In genomic region chr13:19782049-19782726, GRCh38 we compare ENCODE assay signal across 1 cellular context.
TF ChIP-seq lines count a peak whose summit lies in the region.

No MANE protein-coding gene starts in this region.

TF ChIP-seq in HepG2, 621 proteins besides CTCF, POLR2A, EP300 and RAD21 (continued from another document and continues in another):
- TF ChIP-seq TFDP2 (CRISPR knock-in tag; IDR thresholded peaks at IDR 0.05) (no peak), PREB (CRISPR knock-in tag; IDR thresholded peaks at IDR 0.05) (no peak), BCL3 (CRISPR knock-in tag; IDR thresholded peaks at IDR 0.05) (peak; percentile 71; the same call in 1 of the 2 replicates), ZSCAN20 (CRISPR knock-in tag; IDR thresholded peaks at IDR 0.05; ENCODE audit: borderline replicate concordance) (no peak), ZFX (CRISPR knock-in tag; IDR thresholded peaks at IDR 0.05; ENCODE audit: low read depth) (peak; percentile 73), SMYD3 (CRISPR knock-in tag; IDR thresholded peaks at IDR 0.05) (no peak), RNF219 (CRISPR knock-in tag; IDR thresholded peaks at IDR 0.05) (no peak), ZNF414 (CRISPR knock-in tag; IDR thresholded peaks at IDR 0.05) (no peak), ZNF205 (CRISPR knock-in tag; IDR thresholded peaks at IDR 0.05) (no peak), TBX3 (IDR thresholded peaks at IDR 0.05; ENCODE audit: borderline replicate concordance) (no peak), ZKSCAN1 (IDR thresholded peaks at IDR 0.05; ENCODE audit: low read length) (no peak), SKIL (CRISPR knock-in tag; IDR thresholded peaks at IDR 0.05; ENCODE audit: borderline replicate concordance) (no peak), ZNF263 (CRISPR knock-in tag; IDR thresholded peaks at IDR 0.05) (no peak), ZNF562 (CRISPR knock-in tag; IDR thresholded peaks at IDR 0.05; ENCODE audit: borderline replicate concordance) (no peak), ZNF552 (CRISPR knock-in tag; IDR thresholded peaks at IDR 0.05; ENCODE audit: borderline replicate concordance) (0 out of 2 replicates have a peak, but pooled peaks have one; percentile 13), GLMP (CRISPR knock-in tag; IDR thresholded peaks at IDR 0.05; ENCODE audit: borderline replicate concordance) (no peak), ZNF280B (CRISPR knock-in tag; IDR thresholded peaks at IDR 0.05; ENCODE audit: borderline replicate concordance) (peak; percentile 80; the same call in 1 of the 2 replicates), RFXAP (CRISPR knock-in tag; IDR thresholded peaks at IDR 0.05; ENCODE audit: borderline replicate concordance) (no peak), CCAR2 (optimal IDR thresholded peaks at IDR 0.05; ENCODE audit: low read depth, low read length) (no peak), HIVEP1 (CRISPR knock-in tag; IDR thresholded peaks at IDR 0.05) (0 out of 2 replicates have a peak, but pooled peaks have one; percentile 21), NFE2L1 (CRISPR knock-in tag; IDR thresholded peaks at IDR 0.05; ENCODE audit: borderline replicate concordance) (no peak), HOXA5 (CRISPR knock-in tag; IDR thresholded peaks at IDR 0.05) (no peak), REPIN1 (CRISPR knock-in tag; IDR thresholded peaks at IDR 0.05; ENCODE audit: borderline replicate concordance, low read depth) (no peak), ZNF878 (CRISPR knock-in tag; IDR thresholded peaks at IDR 0.05) (no peak), KDM5B (CRISPR knock-in tag; IDR thresholded peaks at IDR 0.05; ENCODE audit: borderline replicate concordance) (peak; percentile 84), ZNF615 (CRISPR knock-in tag; IDR thresholded peaks at IDR 0.05; ENCODE audit: borderline replicate concordance) (no peak), ZNF260 (CRISPR knock-in tag; IDR thresholded peaks at IDR 0.05; ENCODE audit: borderline replicate concordance, low read depth) (no peak), MAF1 (CRISPR knock-in tag; IDR thresholded peaks at IDR 0.05; ENCODE audit: borderline replicate concordance) (no peak), DNMT1 (CRISPR knock-in tag; IDR thresholded peaks at IDR 0.05) (no peak), SMAD9 (CRISPR knock-in tag; IDR thresholded peaks at IDR 0.05) (0 out of 2 replicates have a peak, but pooled peaks have one; percentile 20), ZEB1 (IDR thresholded peaks at IDR 0.05; ENCODE audit: insufficient replicate concordance, low read depth) (no peak), ZNF749 (CRISPR knock-in tag; IDR thresholded peaks at IDR 0.05; ENCODE audit: borderline replicate concordance) (no peak), GATAD1 (CRISPR knock-in tag; IDR thresholded peaks at IDR 0.05) (no peak), ARID4A (CRISPR knock-in tag; IDR thresholded peaks at IDR 0.05; ENCODE audit: borderline replicate concordance) (peak; percentile 49), ZNF18 (CRISPR knock-in tag; IDR thresholded peaks at IDR 0.05; ENCODE audit: insufficient replicate concordance) (peak; percentile 41), CREB1 (IDR thresholded peaks at IDR 0.05) (no peak), CREB1 (CRISPR knock-in tag; IDR thresholded peaks at IDR 0.05) (no peak), ZNF232 (CRISPR knock-in tag; IDR thresholded peaks at IDR 0.05; ENCODE audit: borderline replicate concordance) (no peak), MYPOP (CRISPR knock-in tag; IDR thresholded peaks at IDR 0.05) (no peak; the same call in 1 of the 2 replicates)
